In genomic region chr6:159692303-159693127, GRCh38 we compare ENCODE assay signal across 1 cellular context.
TF ChIP-seq lines count a peak whose summit lies in the region.

No MANE protein-coding gene starts in this region.

TF ChIP-seq in K562, 482 proteins besides CTCF, POLR2A, EP300 and RAD21 (continued from another document):
- TF ChIP-seq RREB1 (CRISPR knock-in tag; IDR thresholded peaks at IDR 0.05) (0 out of 2 replicates have a peak, but pooled peaks have one; percentile 28), HNRNPLL (IDR thresholded peaks at IDR 0.05; ENCODE audit: low read depth, low read length, poor library complexity, severe bottlenecking) (no peak), UBTF (IDR thresholded peaks at IDR 0.05; ENCODE audit: borderline replicate concordance in 1 of 2, low read depth in 2 of 2, low read length in 2 of 2) (peak; percentile 6 to 53; a peak in 1 of 4 replicates), E2F6 (IDR thresholded peaks at IDR 0.05; ENCODE audit: borderline replicate concordance in 1 of 2, extremely low read depth in 1 of 2, insufficient read depth in 1 of 2, insufficient read length in 1 of 2, low read depth in 1 of 2, low read length in 1 of 2, poor library complexity in 1 of 2, severe bottlenecking in 1 of 2) (peak; percentile 22 to 40), ZNF76 (CRISPR knock-in tag; IDR thresholded peaks at IDR 0.05; ENCODE audit: borderline replicate concordance) (peak; percentile 28; the same call in 1 of the 2 replicates), CTBP1 (IDR thresholded peaks at IDR 0.05; ENCODE audit: borderline replicate concordance) (peak; percentile 27; the same call in 1 of the 2 replicates), SAP30 (IDR thresholded peaks at IDR 0.05; ENCODE audit: borderline replicate concordance, insufficient read depth, low read depth, low read length, poor library complexity, severe bottlenecking) (peak; percentile 77), ELK3 (CRISPR knock-in tag; IDR thresholded peaks at IDR 0.05) (no peak), CBFB (CRISPR knock-in tag; IDR thresholded peaks at IDR 0.05) (peak; percentile 81), IFI16 (CRISPR knock-in tag; IDR thresholded peaks at IDR 0.05) (no peak), MNT (conservative IDR thresholded peaks at IDR 0.05) (peak; percentile 54 to 84; a peak in 3 of 4 replicates), NKRF (IDR thresholded peaks at IDR 0.05; ENCODE audit: borderline replicate concordance) (peak; percentile 59; the same call in 1 of the 2 replicates), ETV6 (IDR thresholded peaks at IDR 0.05; ENCODE audit: borderline replicate concordance in 1 of 2, low read depth in 2 of 2, low read length in 1 of 2) (no peak), ETV6 (CRISPR knock-in tag; IDR thresholded peaks at IDR 0.05; ENCODE audit: borderline replicate concordance) (peak; percentile 79; the same call in 1 of the 2 replicates), ELF2 (CRISPR knock-in tag; IDR thresholded peaks at IDR 0.05) (peak; percentile 35; the same call in 1 of the 2 replicates), ZBTB17 (CRISPR knock-in tag; IDR thresholded peaks at IDR 0.05) (peak; percentile 71), ZNF75A (CRISPR knock-in tag; IDR thresholded peaks at IDR 0.05) (no peak), ARID4B (CRISPR knock-in tag; IDR thresholded peaks at IDR 0.05) (peak; percentile 85), PRPF4 (IDR thresholded peaks at IDR 0.05; ENCODE audit: insufficient read depth, low read depth, low read length, poor library complexity, severe bottlenecking) (no peak), ZNF143 (CRISPR knock-in tag; IDR thresholded peaks at IDR 0.05) (0 out of 2 replicates have a peak, but pooled peaks have one; percentile 23), BRD4 (IDR thresholded peaks at IDR 0.05) (0 out of 2 replicates have a peak, but pooled peaks have one; percentile 44), CHD1 (IDR thresholded peaks at IDR 0.05; ENCODE audit: low read length) (peak; percentile 97), ZBTB43 (CRISPR knock-in tag; IDR thresholded peaks at IDR 0.05) (peak; percentile 13; the same call in 1 of the 2 replicates)
TF ChIP-seq in K562: peak in this region for 66.
